23 cellular contexts compared by ENCODE assay signal in the genomic region with DNA sequence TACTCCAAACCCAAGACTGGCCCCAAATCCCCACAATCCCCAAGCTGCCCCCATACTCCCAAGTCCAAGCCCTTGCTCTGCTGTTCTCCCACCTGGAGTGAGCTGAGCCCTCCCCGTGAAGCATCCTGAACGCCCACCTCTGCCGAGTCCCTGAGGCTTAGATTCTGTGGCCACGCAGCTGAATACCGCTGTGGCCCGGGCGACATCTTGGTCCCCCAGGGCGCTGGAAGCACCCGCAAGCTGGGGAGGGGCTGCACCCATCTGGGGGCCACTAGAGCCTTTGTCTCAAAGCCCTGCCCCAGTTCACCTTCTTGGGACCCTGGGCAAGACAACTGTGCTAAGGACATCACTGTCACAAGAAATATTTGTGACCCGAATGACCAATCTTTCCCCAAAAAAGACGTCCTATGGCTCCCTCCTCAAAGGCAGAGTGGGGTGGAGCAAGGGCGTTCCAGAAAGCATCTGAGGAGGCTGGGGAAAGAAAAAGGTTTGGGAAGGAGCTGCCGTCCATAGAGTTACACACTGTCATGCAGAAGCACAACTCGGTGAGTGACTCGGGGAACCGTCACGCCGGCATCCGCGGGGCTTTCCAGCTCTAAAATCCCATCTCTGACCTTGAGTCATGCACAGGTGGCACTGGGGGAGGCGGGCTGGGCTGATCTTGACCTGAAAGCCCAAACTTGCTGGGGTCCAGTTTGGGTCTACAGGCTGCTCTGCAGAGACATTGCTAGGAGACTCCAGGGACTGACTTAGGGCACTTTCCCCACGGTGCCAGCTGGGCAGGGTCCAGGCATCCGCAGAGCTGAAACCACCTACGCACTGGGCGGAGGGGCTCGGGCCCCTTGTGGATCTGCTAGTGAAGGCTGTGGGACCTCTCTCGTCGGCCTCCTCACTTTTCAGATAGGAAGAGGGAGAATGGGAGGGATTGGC. TPM values are rescaled to one million over a fixed set of nuclear protein-coding genes. Genes with fewer than 3 reads are reported as not detected.
DNase-seq lines count a peak whose midpoint lies in the region; ATAC-seq and TF ChIP-seq lines count a peak whose summit lies in the region.
"Had no signal": no experiment of that assay in that cellular context is flagged by ENCODE, and none has a peak within 500 bp of the region (broad histone marks: within the 10 kb centered on the region; RNA-seq: fewer than 3 reads in every experiment).

No MANE protein-coding gene starts in this region.

- CTCF ChIA-PET in PC-3 (lab: Charles Lee), result interaction anchor here (0.6 kb wide), 2 partner anchors 12 to 540 kb away, joined by 3 to 14 read pairs; no protein-coding TSS in a partner anchor

- TF ChIP-seq POLR2A in testis (IDR thresholded peaks at IDR 0.05), result no peak

- WGBS in testis, 2 donors, result 73 to 82% methylated on average over 22 to 28 of the region's 28 CpGs

- POLR2A ChIA-PET in PC-3 (lab: Charles Lee; ENCODE audit: unreplicated experiment), result interaction anchor here (0.6 kb wide), 1 partner anchor 359 kb away, joined by 3 read pairs; no protein-coding TSS in a partner anchor

- peak overlapping the region; percentile 66 for H3K4me2 ChIP-seq in PC-3 (ENCODE audit: low read length)

- H3K27me3 ChIP-seq in PC-3 (ENCODE audit: low read length) (no peaks in the 10 kb centered on the region), foreskin keratinocyte (no peaks in the 10 kb centered on the region), testis (no peaks in the 10 kb centered on the region)

- no peaks in the 10 kb centered on the region for H3F3A ChIP-seq in PC-3 (ENCODE audit: low read length, unreplicated experiment)

- H3K27ac ChIP-seq in PC-3 (ENCODE audit: low read length) (peak overlapping the region; percentile 81), foreskin keratinocyte (peak overlapping the region; percentile 79), testis (no peak overlapping the region)
- H3K27ac ChIP-seq: lower lobe of right lung, psoas muscle had no signal

- no peak overlapping the region for H3K4me3 ChIP-seq in PC-3 (ENCODE audit: low read length)
- no peak overlapping the region for H3K4me3 ChIP-seq in testis
- H3K4me3 ChIP-seq: lower lobe of right lung, psoas muscle had no signal

- BruUV-seq in PC-3 (replicated peaks; lab: Mats Ljungman, UMichigan), result no TSS peak

- ATAC-seq in PC-3 (peak; percentile 97), foreskin keratinocyte (peak; percentile 82), HG03520 (IDR thresholded peaks at IDR 0.05; ENCODE audit: unreplicated experiment) (no peak)
- ATAC-seq: activated CD4-positive, alpha-beta T cell treated with anti-CD3 and anti-CD28 coated beads for 36 hours; activated naive CD4-positive, alpha-beta T cell treated with anti-CD3 and anti-CD28 coated beads, Interleukin-2, amount 50 U/mL, for 72 hours; effector memory CD8-positive, alpha-beta T cell; natural killer cell treated with Interleukin-12 subunit alpha and Interleukin-12 subunit beta and Interleukin-15 and Interleukin-18, amount 100 ng/mL, for 72 hours; psoas muscle had no signal

- H2AFZ ChIP-seq in PC-3 (ENCODE audit: low read length), result peak overlapping the region; percentile 67

- no peaks in the 10 kb centered on the region for H3K9me2 ChIP-seq in PC-3 (replicated peaks; ENCODE audit: low read length)

- H3K9me3 ChIP-seq in PC-3 (ENCODE audit: low read length) (no peaks in the 10 kb centered on the region), testis (no peaks in the 10 kb centered on the region)
- H3K9me3 ChIP-seq: lower lobe of right lung, psoas muscle had no signal

- H3K9ac ChIP-seq in PC-3 (ENCODE audit: low read length), result peak overlapping the region; percentile 40

- DNase-seq in ACHN, result peak; percentile 79
- DNase-seq in PC-3, result peak; percentile 87
- peak in 1 of 2 donors; percentile 76 for DNase-seq in foreskin keratinocyte
- no peak for DNase-seq in testis
- DNase-seq in stimulated activated CD8-positive, alpha-beta memory T cell treated with anti-CD3 and anti-CD28 coated beads, Interleukin-4, amount 100 ng/mL, for 48 hours, result no peak
- DNase-seq: activated CD4-positive, alpha-beta T cell treated with anti-CD3 and anti-CD28 coated beads for 36 hours; effector memory CD8-positive, alpha-beta T cell; foreskin melanocyte; KBM-7; lower lobe of right lung; NCI-H1105; NCI-H2171; NK-92 treated with Interleukin-12 subunit alpha and Interleukin-12 subunit beta, amount 100 ng/mL, for 24 hours; psoas muscle; SIG-M5; stimulated activated CD4-positive, alpha-beta T cell treated with anti-CD3 and anti-CD28 coated beads, Interleukin-15, amount 100 ng/mL, for 24 hours had no signal

- H4K20me1 ChIP-seq in PC-3 (ENCODE audit: low read length), result no peaks in the 10 kb centered on the region

- TF ChIP-seq CTCF in PC-3 (conservative IDR thresholded peaks at IDR 0.05; ENCODE audit: low read depth, low read length) (no peak), foreskin keratinocyte (conservative IDR thresholded peaks at IDR 0.05) (no peak), testis (IDR thresholded peaks at IDR 0.05) (no peak)

- H3K4me1 ChIP-seq in PC-3 (ENCODE audit: insufficient read depth, low read length) (peaks cover 12% of the 10 kb centered on the region), foreskin keratinocyte (peaks cover 5% of the 10 kb centered on the region), testis (no peaks in the 10 kb centered on the region)
- H3K4me1 ChIP-seq: lower lobe of right lung, psoas muscle had no signal

- H3K79me2 ChIP-seq in PC-3 (ENCODE audit: low read length), result no peaks in the 10 kb centered on the region

- in situ Hi-C loops in ACHN (cut with HindIII; ENCODE audit: low pct_ligation_motif_present, low pct_unique_long_range_greater_than_20kb, low sequenced_read_pairs), result loop anchor here (10.0 kb wide), 1 partner anchor 47 kb away; a partner anchor contains a TSS

- H3K36me3 ChIP-seq in PC-3 (ENCODE audit: low read depth, low read length), result no peaks in the 10 kb centered on the region
- no peaks in the 10 kb centered on the region for H3K36me3 ChIP-seq in testis (ENCODE audit: low read depth, missing control alignments)
- H3K36me3 ChIP-seq: lower lobe of right lung had no signal

- intact Hi-C loops in PC-3 (cut with micrococcal nuclease), result no loop called here
- intact Hi-C loops in testis (cut with DNase I; ENCODE audit: low total_unique reads), result no loop called here

RNA-seq across cellular contexts. Expression of a gene that starts 6.6 kb away (rescaled TPM):
- total RNA-seq in PC-3 (2014; rRNA removed), result 0.22 and 0.40 TPM in 2 replicates
- total RNA-seq in foreskin keratinocyte, result not detected in 2 replicates
- not detected in 2 replicates for polyA plus RNA-seq in foreskin keratinocyte
- 1 to 10 TPM; 1.7 to 3.4 TPM for total RNA-seq in testis
- polyA plus RNA-seq in testis (ENCODE audit: insufficient read depth, low read depth, low replicate concordance), result 1.3 TPM
- total RNA-seq: A172; activated CD4-positive, alpha-beta T cell treated with anti-CD3 and anti-CD28 coated beads for 36 hours; activated naive CD4-positive, alpha-beta T cell treated with anti-CD3 and anti-CD28 coated beads, Interleukin-2, amount 50 U/mL, for 72 hours; cardiac septum; lower lobe of right lung; subcutaneous adipose tissue had no signal
- polyA plus RNA-seq: CD14-positive monocyte had no signal

RNA-seq across cellular contexts. Expression of a gene that starts 7.3 kb away (rescaled TPM):
- total RNA-seq in PC-3 (2014; rRNA removed) (48.2 and 66.6 TPM in 2 replicates), foreskin keratinocyte (32.2 and 37.7 TPM in 2 replicates), testis (100 to 1,000 TPM; 152 to 160 TPM)
- polyA plus RNA-seq in foreskin keratinocyte (25.2 and 28.2 TPM in 2 replicates), testis (ENCODE audit: insufficient read depth, low read depth, low replicate concordance) (79.6 TPM)

RNA-seq across cellular contexts. Expression of a gene that starts 11.0 kb away (rescaled TPM):
- total RNA-seq in PC-3 (2014; rRNA removed) (37.8 and 61.3 TPM in 2 replicates), foreskin keratinocyte (36.4 and 37.9 TPM in 2 replicates), testis (10 to 100 TPM; 45.2 to 46.0 TPM)
- polyA plus RNA-seq in foreskin keratinocyte (39.8 and 44.7 TPM in 2 replicates), testis (ENCODE audit: insufficient read depth, low read depth, low replicate concordance) (25.7 TPM)

RNA-seq across cellular contexts. Expression of a gene that starts 37.8 kb away (rescaled TPM):
- not detected in 2 replicates for total RNA-seq in PC-3 (2014; rRNA removed)
- 0.07 and 0.14 TPM in 2 replicates for total RNA-seq in foreskin keratinocyte
- polyA plus RNA-seq in foreskin keratinocyte, result 0.22 and 0.28 TPM in 2 replicates
- 10 to 100 TPM in 1 of 2 donors, 1 to 10 TPM in 1; 7.6 to 18.0 TPM for total RNA-seq in testis
- 14.8 TPM for polyA plus RNA-seq in testis (ENCODE audit: insufficient read depth, low read depth, low replicate concordance)
- polyA plus RNA-seq: CD14-positive monocyte had no signal

RNA-seq across cellular contexts. Expression of a gene that starts 51.3 kb away (rescaled TPM):
- total RNA-seq in PC-3 (2014; rRNA removed), result not detected in 2 replicates
- not detected in 2 replicates for total RNA-seq in foreskin keratinocyte
- polyA plus RNA-seq in foreskin keratinocyte, result not detected in 2 replicates
- total RNA-seq in testis, result under 1 TPM; 0.31 to 0.71 TPM
- polyA plus RNA-seq in testis (ENCODE audit: insufficient read depth, low read depth, low replicate concordance), result not detected
- total RNA-seq: A172; activated CD4-positive, alpha-beta T cell treated with anti-CD3 and anti-CD28 coated beads for 36 hours; cardiac septum; lower lobe of right lung; psoas muscle; subcutaneous adipose tissue had no signal
- polyA plus RNA-seq: CD14-positive monocyte had no signal

Comparison
In these comparisons a context has a peak if more than half of its experiments do, and no peak if none do; other contexts are left out.
1. DNase-seq: peak in ACHN (single experiment) and PC-3 (single experiment); none in testis (single experiment) and stimulated activated CD8-positive, alpha-beta memory T cell treated with anti-CD3 and anti-CD28 coated beads, Interleukin-4, amount 100 ng/mL, for 48 hours (single experiment).
2. H3K27ac ChIP-seq: peak in PC-3 (single experiment) and foreskin keratinocyte (single experiment); none in testis (0 of 2).